In the genomic region with DNA sequence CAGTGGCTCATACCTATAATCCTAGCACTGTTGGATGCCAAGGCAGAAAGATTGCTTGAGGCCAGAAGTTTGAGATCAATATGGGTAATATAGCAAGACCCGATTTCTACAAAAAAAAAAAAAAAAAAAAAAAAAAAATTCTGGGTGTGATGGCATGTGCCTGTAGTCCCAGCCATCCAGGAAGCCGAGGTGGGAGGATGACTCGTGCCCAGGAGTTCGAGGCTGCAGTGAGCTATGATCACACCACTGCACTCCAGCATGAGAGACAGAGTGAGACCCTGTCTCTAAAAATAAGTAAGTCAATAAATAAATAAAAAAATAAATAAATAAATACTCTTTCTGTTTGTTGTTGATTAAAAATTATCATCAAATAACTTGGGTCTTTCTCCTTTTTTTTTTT, we compare ENCODE assay signal across 1 cellular context.
TF ChIP-seq lines count a peak whose summit lies in the region.

No MANE protein-coding gene starts in this region.

TF ChIP-seq in HCT116, 20 proteins besides CTCF, POLR2A, EP300 and RAD21 (continued from another document):
- 0 out of 2 replicates have a peak, but pooled peaks have one; percentile 16 for TF ChIP-seq MAX (IDR thresholded peaks at IDR 0.05)
